ENCODE assay signal across 11 cellular contexts in the genomic region with DNA sequence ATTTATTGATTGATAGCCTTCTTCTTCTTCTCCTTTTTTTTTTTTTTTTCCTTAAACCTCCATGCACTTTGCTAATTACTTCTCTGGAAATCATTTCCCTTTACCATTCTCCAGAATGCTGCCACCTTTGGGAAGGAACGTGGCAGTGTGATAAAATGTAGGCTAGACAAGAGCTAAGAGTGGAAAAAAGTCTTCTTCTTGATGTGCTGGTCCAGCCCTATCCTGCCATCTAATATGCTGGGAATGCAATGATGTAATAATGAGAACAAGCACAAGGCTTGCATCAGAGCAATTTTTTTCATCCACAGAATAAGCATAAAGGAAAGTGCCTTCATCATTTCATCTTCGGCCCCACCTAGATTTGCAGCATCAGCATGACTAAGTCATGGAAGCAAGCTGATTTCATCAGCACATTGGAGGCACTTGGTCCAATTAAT.
DNase-seq lines count a peak whose midpoint lies in the region; ATAC-seq, FAIRE-seq and TF ChIP-seq lines count a peak whose summit lies in the region.
"Had no signal": no experiment of that assay in that cellular context is flagged by ENCODE, and none has a peak within 500 bp of the region (broad histone marks: within the 10 kb centered on the region; RNA-seq: fewer than 3 reads in every experiment).

No MANE protein-coding gene starts in this region.

- peaks cover 1% of the 10 kb centered on the region for H3K36me3 ChIP-seq in kidney epithelial cell (ENCODE audit: control insufficient read depth, insufficient read depth, low read length)
- H3K36me3 ChIP-seq in Karpas-422 (ENCODE audit: insufficient read depth, low read length) = no peaks in the 10 kb centered on the region
- H3K36me3 ChIP-seq: sigmoid colon had no signal

- H3K27ac ChIP-seq in A549 = peak overlapping the region; percentile 63 to 73; a peak in 5 of 6 replicates
- no peak overlapping the region for H3K27ac ChIP-seq in caudate nucleus (ENCODE audit: low read depth, low read length)
- H3K27ac ChIP-seq in Karpas-422 (ENCODE audit: low read length) = no peak overlapping the region
- H3K27ac ChIP-seq: sigmoid colon had no signal

- TF ChIP-seq EP300 in A549 (IDR thresholded peaks at IDR 0.05) = peak; percentile 53 to 55; a peak in 2 of 5 replicates

- H4K20me1 ChIP-seq in Karpas-422 (ENCODE audit: insufficient read depth, low read depth, low read length) = no peaks in the 10 kb centered on the region

- H3K4me3 ChIP-seq in A549 (no peak overlapping the region), HFF-Myc (replicated peaks; ENCODE audit: low read depth, low read length) (no peak overlapping the region), astrocyte of the cerebellum (ENCODE audit: low read depth, low read length) (no peak overlapping the region), kidney epithelial cell (ENCODE audit: low read depth, low read length) (no peak overlapping the region), Karpas-422 (ENCODE audit: low read length) (no peak overlapping the region)
- H3K4me3 ChIP-seq: sigmoid colon had no signal

- H3K27me3 ChIP-seq in kidney epithelial cell (ENCODE audit: control insufficient read depth, insufficient read depth, low read length) (no peaks in the 10 kb centered on the region), Karpas-422 (ENCODE audit: low read length) (no peaks in the 10 kb centered on the region)
- H3K27me3 ChIP-seq: sigmoid colon had no signal

- no peak for FAIRE-seq in A549 (lab: Jason Lieb, UNC)

- POLR2A ChIA-PET in A549 (lab: Yijun Ruan, JAX) = interaction anchor here (0.7 to 1.2 kb wide), 4 partner anchors 94 to 128 kb away, joined by 4 to 7 read pairs (median 4); no protein-coding TSS in a partner anchor

- H2AFZ ChIP-seq in Karpas-422 (ENCODE audit: low read length) = no peak overlapping the region

- no peak for TF ChIP-seq POLR2A in A549 (IDR thresholded peaks at IDR 0.05; ENCODE audit: low read length)

- no peak overlapping the region for H3K9ac ChIP-seq in Karpas-422 (ENCODE audit: low read length)

- H3K79me2 ChIP-seq in Karpas-422 (ENCODE audit: low read length) = no peaks in the 10 kb centered on the region

- in situ Hi-C loops in astrocyte of the cerebellum (cut with HindIII; ENCODE audit: low sequenced_read_pairs) = no loop called here

- H3K9me2 ChIP-seq in Karpas-422 (replicated peaks; ENCODE audit: insufficient read depth, low read length) = no peaks in the 10 kb centered on the region

- peak; percentile 85 to 91 for ATAC-seq in A549

- DNase-seq in A549 (ENCODE audit: low read depth in 1 of 2, low spot score in 1 of 2) (peak; percentile 48 to 86), HFF-Myc (ENCODE audit: extremely low read depth, low read depth) (no peak), astrocyte of the cerebellum (ENCODE audit: low read depth) (peak; percentile 22), kidney epithelial cell (ENCODE audit: low read depth) (peak; percentile 57), caudate nucleus (lab: John Stamatoyannopoulos, UW) (no peak), Karpas-422 (no peak)
- no peak for DNase-seq in stimulated activated CD4-positive, alpha-beta T cell treated with anti-CD3 and anti-CD28 coated beads, Interleukin-12 subunit alpha, Interleukin-12 subunit beta, amount 100 ng/mL, for 4 hours
- DNase-seq in activated CD4-positive, alpha-beta T cell treated with anti-CD3 and anti-CD28 coated beads, Interleukin-2, amount 50 U/mL, for 4 hours = no peak
- DNase-seq: activated T-cell treated with anti-CD3 and anti-CD28 coated beads, Interleukin-2, amount 50 U/mL, for 24 hours; COR-L47; sigmoid colon had no signal

- CTCF ChIA-PET in A549 (lab: Yijun Ruan, JAX) = interaction anchor here (0.6 to 1.7 kb wide), 22 partner anchors 9 to 454 kb away, joined by 3 to 8 read pairs (median 4); no protein-coding TSS in a partner anchor

- 28% methylated on average over 2 of the region's 2 CpGs for WGBS in A549 (ENCODE audit: missing lambda C conversion rate)

- H3K4me2 ChIP-seq in A549 = peak overlapping the region; percentile 20; the same call in 2 of the 3 replicates
- H3K4me2 ChIP-seq in Karpas-422 (ENCODE audit: low read depth, low read length, poor library complexity, severe bottlenecking) = no peak overlapping the region

- H3K4me1 ChIP-seq in A549 (peaks cover 15% of the 10 kb centered on the region; the same call in 2 of the 3 replicates), Karpas-422 (ENCODE audit: low read length) (no peaks in the 10 kb centered on the region)

- no peaks in the 10 kb centered on the region for H3K9me3 ChIP-seq in A549
- H3K9me3 ChIP-seq in Karpas-422 (ENCODE audit: low read length) = no peaks in the 10 kb centered on the region
- H3K9me3 ChIP-seq: sigmoid colon had no signal

- TF ChIP-seq RAD21 in A549 (conservative IDR thresholded peaks at IDR 0.05 in 1 of 2, IDR thresholded peaks at IDR 0.05 in 1 of 2) = peak; percentile 42 to 43; a peak in 4 of 5 replicates

- TF ChIP-seq CTCF in A549 (IDR thresholded peaks at IDR 0.05) = peak; percentile 55
- peak; percentile 45 for TF ChIP-seq CTCF in HFF-Myc (IDR thresholded peaks at IDR 0.05; ENCODE audit: low read depth, low read length, missing control alignments)
- peak; percentile 32 for TF ChIP-seq CTCF in astrocyte of the cerebellum (IDR thresholded peaks at IDR 0.05; ENCODE audit: low read depth, low read length, missing control alignments)
- TF ChIP-seq CTCF in kidney epithelial cell (IDR thresholded peaks at IDR 0.05; ENCODE audit: insufficient read depth, low read length, poor library complexity, severe bottlenecking) = peak; percentile 36

TF ChIP-seq in A549, 52 proteins besides CTCF, POLR2A, EP300 and RAD21 (continues in another document):
- TF ChIP-seq CBX2 (IDR thresholded peaks at IDR 0.05; ENCODE audit: borderline replicate concordance, low read depth) (no peak), CHD4 (IDR thresholded peaks at IDR 0.05; ENCODE audit: borderline replicate concordance) (no peak), EHF (CRISPR knock-in tag; IDR thresholded peaks at IDR 0.05) (no peak), PHF8 (IDR thresholded peaks at IDR 0.05; ENCODE audit: borderline replicate concordance, low read depth) (no peak), ZNF302 (CRISPR knock-in tag; IDR thresholded peaks at IDR 0.05) (no peak), HDAC2 (IDR thresholded peaks at IDR 0.05) (no peak), ZFP36 (IDR thresholded peaks at IDR 0.05; ENCODE audit: borderline replicate concordance, partially characterized antibody) (no peak), RNF2 (IDR thresholded peaks at IDR 0.05; ENCODE audit: borderline replicate concordance, low read depth) (no peak), ZSCAN20 (CRISPR knock-in tag; IDR thresholded peaks at IDR 0.05) (no peak), HOXB5 (CRISPR knock-in tag; IDR thresholded peaks at IDR 0.05) (no peak), SREBF2 (IDR thresholded peaks at IDR 0.05) (no peak), FOSB (CRISPR knock-in tag; IDR thresholded peaks at IDR 0.05) (no peak), MYC (IDR thresholded peaks at IDR 0.05; ENCODE audit: borderline replicate concordance, low read length) (no peak), EHMT2 (IDR thresholded peaks at IDR 0.05; ENCODE audit: low read depth) (no peak), MAZ (IDR thresholded peaks at IDR 0.05; ENCODE audit: borderline replicate concordance, low read depth, low read length) (no peak), FOXS1 (CRISPR knock-in tag; IDR thresholded peaks at IDR 0.05) (no peak), CEBPB (IDR thresholded peaks at IDR 0.05) (peak; percentile 73 to 78), TP53 (CRISPR knock-in tag; IDR thresholded peaks at IDR 0.05) (no peak), FOSL2 (IDR thresholded peaks at IDR 0.05) (no peak), FOSL2 (CRISPR knock-in tag; IDR thresholded peaks at IDR 0.05) (peak; percentile 57), GATA3 (IDR thresholded peaks at IDR 0.05; ENCODE audit: borderline replicate concordance) (peak; percentile 43; the same call in 1 of the 2 replicates), SMC3 (IDR thresholded peaks at IDR 0.05) (peak; percentile 44), KDM5A (IDR thresholded peaks at IDR 0.05) (no peak)
- TF ChIP-seq, protein P1, sequence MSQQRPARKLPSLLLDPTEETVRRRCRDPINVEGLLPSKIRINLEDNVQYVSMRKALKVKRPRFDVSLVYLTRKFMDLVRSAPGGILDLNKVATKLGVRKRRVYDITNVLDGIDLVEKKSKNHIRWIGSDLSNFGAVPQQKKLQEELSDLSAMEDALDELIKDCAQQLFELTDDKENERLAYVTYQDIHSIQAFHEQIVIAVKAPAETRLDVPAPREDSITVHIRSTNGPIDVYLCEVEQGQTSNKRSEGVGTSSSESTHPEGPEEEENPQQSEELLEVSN (IDR thresholded peaks at IDR 0.05; ENCODE audit: borderline replicate concordance, low read depth) = no peak
- TF ChIP-seq, protein P2, sequence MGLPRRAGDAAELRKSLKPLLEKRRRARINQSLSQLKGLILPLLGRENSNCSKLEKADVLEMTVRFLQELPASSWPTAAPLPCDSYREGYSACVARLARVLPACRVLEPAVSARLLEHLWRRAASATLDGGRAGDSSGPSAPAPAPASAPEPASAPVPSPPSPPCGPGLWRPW (IDR thresholded peaks at IDR 0.05) = peak; percentile 34; the same call in 1 of the 2 replicates
- TF ChIP-seq, protein P3, sequence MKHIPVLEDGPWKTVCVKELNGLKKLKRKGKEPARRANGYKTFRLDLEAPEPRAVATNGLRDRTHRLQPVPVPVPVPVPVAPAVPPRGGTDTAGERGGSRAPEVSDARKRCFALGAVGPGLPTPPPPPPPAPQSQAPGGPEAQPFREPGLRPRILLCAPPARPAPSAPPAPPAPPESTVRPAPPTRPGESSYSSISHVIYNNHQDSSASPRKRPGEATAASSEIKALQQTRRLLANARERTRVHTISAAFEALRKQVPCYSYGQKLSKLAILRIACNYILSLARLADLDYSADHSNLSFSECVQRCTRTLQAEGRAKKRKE (CRISPR knock-in tag; IDR thresholded peaks at IDR 0.05; ENCODE audit: low read depth) = no peak
- TF ChIP-seq, protein P4, sequence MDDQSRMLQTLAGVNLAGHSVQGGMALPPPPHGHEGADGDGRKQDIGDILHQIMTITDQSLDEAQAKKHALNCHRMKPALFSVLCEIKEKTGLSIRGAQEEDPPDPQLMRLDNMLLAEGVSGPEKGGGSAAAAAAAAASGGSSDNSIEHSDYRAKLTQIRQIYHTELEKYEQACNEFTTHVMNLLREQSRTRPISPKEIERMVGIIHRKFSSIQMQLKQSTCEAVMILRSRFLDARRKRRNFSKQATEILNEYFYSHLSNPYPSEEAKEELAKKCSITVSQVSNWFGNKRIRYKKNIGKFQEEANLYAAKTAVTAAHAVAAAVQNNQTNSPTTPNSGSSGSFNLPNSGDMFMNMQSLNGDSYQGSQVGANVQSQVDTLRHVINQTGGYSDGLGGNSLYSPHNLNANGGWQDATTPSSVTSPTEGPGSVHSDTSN (IDR thresholded peaks at IDR 0.05) = no peak
- TF ChIP-seq, protein P5, sequence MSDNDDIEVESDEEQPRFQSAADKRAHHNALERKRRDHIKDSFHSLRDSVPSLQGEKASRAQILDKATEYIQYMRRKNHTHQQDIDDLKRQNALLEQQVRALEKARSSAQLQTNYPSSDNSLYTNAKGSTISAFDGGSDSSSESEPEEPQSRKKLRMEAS (IDR thresholded peaks at IDR 0.05) = no peak

Comparison
In these comparisons a context has a peak if more than half of its experiments do, and no peak if none do; other contexts are left out.
1. DNase-seq: peak in A549 (2 of 2), astrocyte of the cerebellum (single experiment) and kidney epithelial cell (single experiment); none in HFF-Myc (single experiment), stimulated activated CD4-positive, alpha-beta T cell treated with anti-CD3 and anti-CD28 coated beads, Interleukin-12 subunit alpha, Interleukin-12 subunit beta, amount 100 ng/mL, for 4 hours (single experiment), caudate nucleus (0 of 61), activated CD4-positive, alpha-beta T cell treated with anti-CD3 and anti-CD28 coated beads, Interleukin-2, amount 50 U/mL, for 4 hours (0 of 2) and Karpas-422 (single experiment).
2. H3K27ac ChIP-seq: peak in A549 (2 of 2); none in caudate nucleus (single experiment) and Karpas-422 (single experiment).
3. Peak in every context shown above with its lines, with median percentiles within 50 percentile points of each other: CTCF ChIP-seq.